9 cellular contexts compared by ENCODE assay signal in the genomic region with DNA sequence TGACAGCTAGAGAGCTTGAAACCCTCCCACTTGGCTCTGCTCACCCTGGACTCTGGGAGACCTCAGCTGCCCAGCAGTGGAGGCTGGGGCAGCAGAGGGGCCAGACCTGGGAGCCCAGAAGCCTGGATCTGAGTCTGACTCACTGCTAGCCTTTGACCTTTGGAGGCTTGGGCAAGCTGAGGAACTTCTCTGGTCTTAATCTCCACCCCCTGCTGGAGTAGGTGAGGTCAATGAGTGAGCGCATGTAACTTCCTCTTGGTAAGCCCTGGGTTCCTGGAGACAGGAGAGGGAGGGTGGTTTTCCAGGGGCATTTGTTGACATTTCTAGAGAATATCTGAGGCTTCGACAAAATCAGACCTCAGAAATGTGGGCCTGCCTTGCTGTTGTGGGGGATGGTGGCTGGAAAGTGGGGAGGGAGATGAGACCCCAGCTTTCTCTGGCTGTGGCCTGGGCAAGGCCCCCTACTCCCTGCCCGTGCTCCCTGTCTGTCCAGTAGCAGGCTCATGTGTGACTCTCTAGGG.
A peak's percentile ranks its signal among the peaks of the same experiment; 100 is the strongest.
DNase-seq lines count a peak whose midpoint lies in the region; ATAC-seq, FAIRE-seq and TF ChIP-seq lines count a peak whose summit lies in the region.
"Had no signal": no experiment of that assay in that cellular context is flagged by ENCODE, and none has a peak within 500 bp of the region (broad histone marks: within the 10 kb centered on the region; RNA-seq: fewer than 3 reads in every experiment).

No MANE protein-coding gene starts in this region.

- peaks cover 11% of the 10 kb centered on the region for H3K36me3 Mint-ChIP-seq in central memory CD8-positive, alpha-beta T cell (ENCODE audit: insufficient read depth)
- H3K36me3 Mint-ChIP-seq: IgD-negative memory B cell had no signal

- peak; percentile 1 for ATAC-seq in central memory CD8-positive, alpha-beta T cell (replicated peaks; ENCODE audit: extremely low read depth, poor library complexity, severe bottlenecking)
- peak in 3 of 4 donors; percentile 32 to 70 (median 60) for ATAC-seq in pancreas
- no peak for ATAC-seq in HG02870 (IDR thresholded peaks at IDR 0.05; ENCODE audit: unreplicated experiment)
- no peak for ATAC-seq in HG02642 (IDR thresholded peaks at IDR 0.05; ENCODE audit: poor library complexity, unreplicated experiment)

- no peaks in the 10 kb centered on the region for H3K27me3 Mint-ChIP-seq in central memory CD8-positive, alpha-beta T cell

- intact Hi-C loops in pancreas (cut with DNase I) = no loop called here

- H3K4me1 Mint-ChIP-seq in central memory CD8-positive, alpha-beta T cell = peaks cover 71% of the 10 kb centered on the region

- H3K9me3 Mint-ChIP-seq in central memory CD8-positive, alpha-beta T cell = peaks cover 10% of the 10 kb centered on the region

- 50 to 70% methylated on average over 3 of the region's 3 CpGs for WGBS in pancreas, 2 donors

- H3K27ac ChIP-seq in pancreas = no peak overlapping the region

- no peak for FAIRE-seq in pancreas (lab: Jason Lieb, UNC)

- DNase-seq in GM03348 (ENCODE audit: low spot score) (peak; percentile 69), NOMO-1 (lab: John Stamatoyannopoulos, UW; ENCODE audit: unreplicated experiment in 2 of 2) (peak; percentile 60 to 74), pancreas (no peak), NCI-H1105 treated with DMSO at 0.1 percent for 48 hours (lab: John Stamatoyannopoulos, UW) (no peak), cerebellar nuclear complex (lab: John Stamatoyannopoulos, UW) (no peak)
- no peak for DNase-seq in central memory CD8-positive, alpha-beta T cell (ENCODE audit: low spot score in 2 of 2)

- no peaks in the 10 kb centered on the region for H3K9me3 ChIP-seq in pancreas

- H3K27me3 ChIP-seq in pancreas = no peaks in the 10 kb centered on the region

- H3K27ac Mint-ChIP-seq in central memory CD8-positive, alpha-beta T cell (ENCODE audit: low read depth) = peak overlapping the region; percentile 94
- H3K27ac Mint-ChIP-seq: IgD-negative memory B cell had no signal

- no peaks in the 10 kb centered on the region for H3K4me1 ChIP-seq in pancreas

- no peak overlapping the region for H3K4me3 ChIP-seq in pancreas

- no peaks in the 10 kb centered on the region for H3K36me3 ChIP-seq in pancreas

- TF ChIP-seq CTCF in pancreas (IDR thresholded peaks at IDR 0.05) = no peak

- H3K4me3 Mint-ChIP-seq in central memory CD8-positive, alpha-beta T cell = peak overlapping the region; percentile 54
- H3K4me3 Mint-ChIP-seq: IgD-negative memory B cell had no signal

Comparison
In these comparisons a context has a peak if more than half of its experiments do, and no peak if none do; other contexts are left out.
1. DNase-seq: peak in GM03348 (single experiment) and NOMO-1 (2 of 2); none in central memory CD8-positive, alpha-beta T cell (0 of 2), pancreas (0 of 6), NCI-H1105 treated with DMSO at 0.1 percent for 48 hours (single experiment) and cerebellar nuclear complex (0 of 2).
2. ATAC-seq: peak in central memory CD8-positive, alpha-beta T cell (single experiment) and pancreas (3 of 4); none in HG02870 (single experiment) and HG02642 (single experiment).